In the genomic region with DNA sequence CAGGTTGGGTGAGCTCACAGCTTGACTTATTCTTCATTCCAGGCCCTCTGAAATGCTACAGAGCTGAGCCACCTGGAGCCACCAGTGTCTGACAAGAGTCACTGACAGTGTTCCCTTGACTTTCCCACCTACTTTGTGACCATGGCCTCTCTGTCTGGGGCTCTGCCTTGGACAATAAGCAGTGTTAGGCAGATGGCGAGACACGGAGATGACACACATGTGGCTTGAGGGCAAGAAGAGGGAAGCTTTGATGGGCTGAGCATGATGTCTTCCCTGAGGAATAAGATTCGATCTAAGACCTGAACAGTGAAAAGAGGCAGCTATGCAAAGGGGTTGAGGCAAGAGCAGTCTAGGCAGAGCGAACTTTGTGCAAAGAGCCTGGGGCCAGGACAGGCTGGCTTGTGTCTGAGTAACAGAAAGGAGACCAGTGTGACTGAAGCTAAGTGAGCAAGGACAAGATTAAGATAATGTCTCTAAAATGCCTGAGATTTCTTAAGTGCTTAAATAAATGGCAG, we compare ENCODE assay signal across 1 cellular context.
TF ChIP-seq lines count a peak whose summit lies in the region.

No MANE protein-coding gene starts in this region.

TF ChIP-seq in H1, 55 proteins besides CTCF, POLR2A, EP300 and RAD21 (continued from another document):
- TF ChIP-seq TBP (IDR thresholded peaks at IDR 0.05; ENCODE audit: low read depth, low read length) (no peak), KDM4A (IDR thresholded peaks at IDR 0.05; ENCODE audit: low read depth, low read length, severe bottlenecking) (no peak), CBX5 (IDR thresholded peaks at IDR 0.05; ENCODE audit: low read depth, low read length) (no peak), TEAD4 (IDR thresholded peaks at IDR 0.05; ENCODE audit: low read depth, low read length) (no peak), SIX5 (IDR thresholded peaks at IDR 0.05; ENCODE audit: low read depth, low read length) (no peak), USF2 (IDR thresholded peaks at IDR 0.05; ENCODE audit: low read length) (no peak)
